12 cellular contexts compared by ENCODE assay signal in genomic region chr2:68388358-68388757, GRCh38. TPM values are rescaled to one million over a fixed set of nuclear protein-coding genes. Genes with fewer than 3 reads are reported as not detected.
DNase-seq lines count a peak whose midpoint lies in the region; ATAC-seq, FAIRE-seq and TF ChIP-seq lines count a peak whose summit lies in the region.
"Had no signal": no experiment of that assay in that cellular context is flagged by ENCODE, and none has a peak within 500 bp of the region (broad histone marks: within the 10 kb centered on the region; RNA-seq: fewer than 3 reads in every experiment).

No MANE protein-coding gene starts in this region.

- peaks cover 5% of the 10 kb centered on the region for H3K36me3 ChIP-seq in lower lobe of right lung

- in situ Hi-C loops in KBM-7 (cut with MboI; ENCODE audit: low pct_unique_long_range_greater_than_20kb, low sequenced_read_pairs), result no loop called here

- no peak for FAIRE-seq in GM12892 (lab: Jason Lieb, UNC)
- FAIRE-seq: urothelium cell line had no signal

- H3K4me3 ChIP-seq in GM12875 (ENCODE audit: low read depth, low read length) (peak overlapping the region; percentile 47), HL-60 (replicated peaks; ENCODE audit: insufficient read depth, low read length) (no peak overlapping the region), lower lobe of right lung (no peak overlapping the region)

- peak overlapping the region in 5 of 10 donors; percentile 7 to 85 (median 56) for H3K27ac Mint-ChIP-seq in naive thymus-derived CD8-positive, alpha-beta T cell

- H3K27ac ChIP-seq in HL-60 (replicated peaks) (peak overlapping the region; percentile 68), lower lobe of right lung (peak overlapping the region; percentile 28)
- H3K27ac ChIP-seq: parathyroid adenoma had no signal

- DNase-seq in HL-60 (ENCODE audit: low read depth in 1 of 2, low spot score in 1 of 2), result no peak
- no peak for DNase-seq in lower lobe of right lung
- DNase-seq in KBM-7, result no peak
- no peak for DNase-seq in stimulated activated CD4-positive, alpha-beta T cell treated with anti-CD3 and anti-CD28 coated beads, Interleukin-1b, Interleukin-23, amount 100 ng/mL, for 48 hours
- no peak for DNase-seq in naive thymus-derived CD8-positive, alpha-beta T cell
- no peak for DNase-seq in GM12892 (ENCODE audit: insufficient read length)
- DNase-seq: DMS153, NCI-H1436 had no signal

- H3K9me3 ChIP-seq in lower lobe of right lung, result no peaks in the 10 kb centered on the region

- intact Hi-C loops in lower lobe of right lung (cut with DNase I), result no loop called here

- H3K4me1 ChIP-seq in lower lobe of right lung, result peaks cover 14% of the 10 kb centered on the region
- H3K4me1 ChIP-seq: parathyroid adenoma had no signal

- H3K27me3 ChIP-seq in HL-60 (ENCODE audit: insufficient read depth, poor library complexity, severe bottlenecking) (no peaks in the 10 kb centered on the region), lower lobe of right lung (ENCODE audit: low read depth) (no peaks in the 10 kb centered on the region)

- H3K27me3 Mint-ChIP-seq in naive thymus-derived CD8-positive, alpha-beta T cell, result peaks cover 0 to 2% (median 0%) of the 10 kb centered on the region in 5 donors

- TF ChIP-seq CTCF in GM12875 (IDR thresholded peaks at IDR 0.05; ENCODE audit: borderline replicate concordance, insufficient read depth, low read depth, low read length) (no peak), HL-60 (IDR thresholded peaks at IDR 0.05; ENCODE audit: insufficient read depth, low read length) (no peak), lower lobe of right lung (IDR thresholded peaks at IDR 0.05) (no peak)

- no peaks in the 10 kb centered on the region for H3K9me3 Mint-ChIP-seq in naive thymus-derived CD8-positive, alpha-beta T cell

- POLR2A ChIA-PET in naive thymus-derived CD8-positive, alpha-beta T cell (lab: Charles Lee), result no interaction called here

- ATAC-seq in GM21367 (IDR thresholded peaks at IDR 0.05; ENCODE audit: unreplicated experiment), result peak; percentile 23
- no peak for ATAC-seq in lower lobe of right lung
- no peak for ATAC-seq in naive thymus-derived CD8-positive, alpha-beta T cell

- peaks cover 13 to 83% (median 26%) of the 10 kb centered on the region in 4 donors for H3K4me1 Mint-ChIP-seq in naive thymus-derived CD8-positive, alpha-beta T cell

- peak overlapping the region in 2 of 10 donors; percentile 8 to 56 for H3K4me3 Mint-ChIP-seq in naive thymus-derived CD8-positive, alpha-beta T cell

- TF ChIP-seq POLR2A in GM12892 (IDR thresholded peaks at IDR 0.05; ENCODE audit: low read depth, low read length), result no peak; the same call in 1 of the 2 replicates

- H3K36me3 Mint-ChIP-seq in naive thymus-derived CD8-positive, alpha-beta T cell, result no peaks in the 10 kb centered on the region

RNA-seq across cellular contexts. Expression of gene PLEK, which starts 23.3 kb away (rescaled TPM):
- 42.1 TPM for total RNA-seq in lower lobe of right lung
- total RNA-seq in naive thymus-derived CD8-positive, alpha-beta T cell, result 1 to 10 TPM; 3.9 TPM
- polyA plus RNA-seq in naive thymus-derived CD8-positive, alpha-beta T cell, result 100 to 1,000 TPM in 1 of 3 donors, 1 to 10 TPM in 2; 2.6 to 148 (median 3.0) TPM
- polyA plus RNA-seq in GM12892 (2012; ENCODE audit: missing spikeins), result 310 TPM
